In the genomic region with DNA sequence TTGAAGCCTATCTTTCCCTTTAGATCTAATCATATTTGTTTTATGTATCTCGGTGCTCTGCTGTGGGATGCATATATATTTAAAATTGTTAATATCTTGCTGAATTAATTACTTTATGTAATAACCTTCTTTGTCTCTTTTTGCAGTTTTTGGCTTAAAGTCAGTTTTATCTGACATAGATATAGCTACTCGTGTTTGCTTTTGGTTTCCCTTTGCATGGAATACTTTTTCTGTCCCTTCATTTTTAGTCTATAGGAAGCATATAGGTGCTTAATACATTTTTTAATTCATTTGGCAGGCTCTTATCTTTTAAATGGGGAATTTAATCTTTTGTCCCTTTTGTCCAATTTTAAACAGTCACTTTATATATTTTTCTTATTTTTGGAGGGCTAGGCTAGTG, we compare ENCODE assay signal across 31 cellular contexts.
"Had no signal": no experiment of that assay in that cellular context is flagged by ENCODE, and none has a peak within 500 bp of the region (broad histone marks: within the 10 kb centered on the region; RNA-seq: fewer than 3 reads in every experiment).

No MANE protein-coding gene starts in this region.

- H3K9me3 ChIP-seq: right atrium auricular region, upper lobe of left lung, vagina had no signal

- H3K4me3 ChIP-seq: pancreas, right atrium auricular region, smooth muscle cell, upper lobe of left lung, vagina had no signal

- H3K27ac ChIP-seq: brain microvascular endothelial cell, pancreas, right atrium auricular region, upper lobe of left lung, vagina, WERI-Rb-1 had no signal

- H3K36me3 ChIP-seq: brain microvascular endothelial cell, pancreas, right atrium auricular region, upper lobe of left lung, vagina, WERI-Rb-1 had no signal

- H3K4me1 ChIP-seq: pancreas, right atrium auricular region, upper lobe of left lung, vagina had no signal

- H3K27me3 ChIP-seq: brain microvascular endothelial cell, pancreas, right atrium auricular region, upper lobe of left lung, vagina had no signal

- H3K4me2 ChIP-seq: smooth muscle cell had no signal

- ATAC-seq: activated CD4-positive, CD25-positive, alpha-beta regulatory T cell treated with anti-CD3 and anti-CD28 coated beads, Interleukin-2, amount 50 U/mL, for 24 hours; effector memory CD8-positive, alpha-beta T cell; left colon; pancreas; stimulated activated memory B cell treated with anti-CD40 and anti-IgM and Interleukin-4, amounts not matched to agents 10 μg/mL and 1 μg/mL and 100 μg/mL, for 72 hours; stimulated activated naive CD8-positive, alpha-beta T cell treated with anti-CD3 and anti-CD28 coated beads, Interleukin-15, amount 100 ng/mL, for 72 hours had no signal

- DNase-seq: activated CD4-positive, alpha-beta memory T cell treated with anti-CD3 and anti-CD28 coated beads for 36 hours; activated CD4-positive, alpha-beta T cell treated with anti-CD3 and anti-CD28 coated beads for 48 hours; activated CD8-positive, alpha-beta memory T cell treated with anti-CD3 and anti-CD28 coated beads, Interleukin-2, amount 50 U/mL, for 48 hours; activated gamma-delta T cell treated with Interleukin-2 at 50 U/mL for 16 hours; activated naive CD4-positive, alpha-beta T cell treated with anti-CD3 and anti-CD28 coated beads, Interleukin-2, amount 50 U/mL, for 16 hours; activated T-cell treated with anti-CD3 and anti-CD28 coated beads, Interleukin-2, amount 50 U/mL, for 24 hours; amniotic stem cell; brain microvascular endothelial cell; cortex of kidney; effector memory CD8-positive, alpha-beta T cell; erythroblast; foreskin fibroblast; head of caudate nucleus; hippocampal formation; kidney; left colon; mammary epithelial cell; pancreas; stimulated activated CD4-positive, alpha-beta T cell treated with anti-CD3 and anti-CD28 coated beads, Interleukin-1b, Interleukin-23, amount 100 ng/mL, for 48 hours; stimulated activated CD4-positive, alpha-beta T cell treated with anti-CD3 and anti-CD28 coated beads, Interleukin-4, amount 100 ng/mL, for 4 hours; stimulated activated CD8-positive, alpha-beta memory T cell treated with anti-CD3 and anti-CD28 coated beads, Interleukin-4, amount 100 ng/mL, for 48 hours; stimulated activated naive CD8-positive, alpha-beta T cell treated with anti-CD3 and anti-CD28 coated beads, Interleukin-15, amount 100 ng/mL, for 72 hours; substantia nigra; T1000; upper lobe of left lung; WERI-Rb-1 had no signal
